In the genomic region with DNA sequence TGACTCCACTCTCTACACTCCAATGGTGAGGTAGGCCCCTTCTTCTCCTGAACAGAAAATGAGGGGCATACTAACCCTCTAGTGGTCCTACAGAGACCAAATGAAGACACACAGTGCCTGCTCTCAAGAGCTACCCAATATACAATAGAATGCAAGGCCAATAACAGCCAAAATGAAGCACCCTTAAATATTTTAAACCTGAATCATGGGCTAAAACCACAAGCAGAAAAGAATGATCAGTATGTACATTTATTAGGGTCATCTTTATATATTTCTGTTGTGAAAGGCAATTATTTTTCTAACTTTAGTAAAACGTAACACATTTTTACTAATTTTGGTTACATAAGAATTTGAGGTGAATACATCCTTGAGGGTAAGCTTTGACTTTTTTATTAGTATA, we compare ENCODE assay signal across 1 cellular context.
TF ChIP-seq lines count a peak whose summit lies in the region.

No MANE protein-coding gene starts in this region.

TF ChIP-seq in SK-N-SH, 30 proteins besides CTCF, POLR2A, EP300 and RAD21 (continued from another document):
- TF ChIP-seq, protein P1, sequence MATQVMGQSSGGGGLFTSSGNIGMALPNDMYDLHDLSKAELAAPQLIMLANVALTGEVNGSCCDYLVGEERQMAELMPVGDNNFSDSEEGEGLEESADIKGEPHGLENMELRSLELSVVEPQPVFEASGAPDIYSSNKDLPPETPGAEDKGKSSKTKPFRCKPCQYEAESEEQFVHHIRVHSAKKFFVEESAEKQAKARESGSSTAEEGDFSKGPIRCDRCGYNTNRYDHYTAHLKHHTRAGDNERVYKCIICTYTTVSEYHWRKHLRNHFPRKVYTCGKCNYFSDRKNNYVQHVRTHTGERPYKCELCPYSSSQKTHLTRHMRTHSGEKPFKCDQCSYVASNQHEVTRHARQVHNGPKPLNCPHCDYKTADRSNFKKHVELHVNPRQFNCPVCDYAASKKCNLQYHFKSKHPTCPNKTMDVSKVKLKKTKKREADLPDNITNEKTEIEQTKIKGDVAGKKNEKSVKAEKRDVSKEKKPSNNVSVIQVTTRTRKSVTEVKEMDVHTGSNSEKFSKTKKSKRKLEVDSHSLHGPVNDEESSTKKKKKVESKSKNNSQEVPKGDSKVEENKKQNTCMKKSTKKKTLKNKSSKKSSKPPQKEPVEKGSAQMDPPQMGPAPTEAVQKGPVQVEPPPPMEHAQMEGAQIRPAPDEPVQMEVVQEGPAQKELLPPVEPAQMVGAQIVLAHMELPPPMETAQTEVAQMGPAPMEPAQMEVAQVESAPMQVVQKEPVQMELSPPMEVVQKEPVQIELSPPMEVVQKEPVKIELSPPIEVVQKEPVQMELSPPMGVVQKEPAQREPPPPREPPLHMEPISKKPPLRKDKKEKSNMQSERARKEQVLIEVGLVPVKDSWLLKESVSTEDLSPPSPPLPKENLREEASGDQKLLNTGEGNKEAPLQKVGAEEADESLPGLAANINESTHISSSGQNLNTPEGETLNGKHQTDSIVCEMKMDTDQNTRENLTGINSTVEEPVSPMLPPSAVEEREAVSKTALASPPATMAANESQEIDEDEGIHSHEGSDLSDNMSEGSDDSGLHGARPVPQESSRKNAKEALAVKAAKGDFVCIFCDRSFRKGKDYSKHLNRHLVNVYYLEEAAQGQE (IDR thresholded peaks at IDR 0.05; ENCODE audit: low read depth, low read length): no peak
